ENCODE assay signal across 9 cellular contexts in the genomic region with DNA sequence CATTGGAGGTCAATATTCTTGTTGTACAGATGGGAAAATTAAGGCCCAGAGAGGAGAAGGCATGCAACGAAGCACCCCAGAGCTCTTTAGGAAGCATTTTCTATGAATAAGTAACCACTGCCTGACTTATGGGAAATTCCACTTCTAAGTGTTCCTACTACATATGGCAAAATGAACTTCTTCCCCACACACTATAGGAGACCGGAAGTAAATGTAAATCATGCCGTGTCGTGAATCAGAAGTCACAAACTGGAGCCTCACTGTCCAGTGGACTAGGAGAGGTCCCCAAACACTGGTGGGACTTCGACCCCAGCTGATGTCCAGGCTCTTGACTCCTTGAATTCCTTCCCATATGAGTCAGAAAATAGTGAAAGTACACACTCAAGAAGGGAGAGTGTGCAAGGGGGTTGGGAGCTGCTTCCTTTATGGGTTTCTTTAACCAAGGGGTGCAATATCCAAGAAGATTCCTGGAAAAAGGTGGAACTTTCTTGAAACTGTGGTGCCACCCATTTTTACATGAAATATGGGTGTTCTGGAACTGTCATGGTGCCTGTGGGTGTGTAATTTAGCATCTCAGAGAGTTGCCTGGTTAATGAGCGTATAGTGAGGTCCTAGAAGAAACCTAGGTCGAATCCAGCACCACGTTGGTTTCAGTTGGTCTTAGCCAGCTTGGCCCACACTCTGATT. TPM values are rescaled to one million over a fixed set of nuclear protein-coding genes. Genes with fewer than 3 reads are reported as not detected.
DNase-seq lines count a peak whose midpoint lies in the region; ATAC-seq and TF ChIP-seq lines count a peak whose summit lies in the region.
"Had no signal": no experiment of that assay in that cellular context is flagged by ENCODE, and none has a peak within 500 bp of the region (broad histone marks: within the 10 kb centered on the region; RNA-seq: fewer than 3 reads in every experiment).

No MANE protein-coding gene starts in this region.

- no peak for ATAC-seq in heart right ventricle
- ATAC-seq in left cardiac atrium = no peak

- WGBS in heart right ventricle, 2 donors = 67 to 70% methylated on average over 8 of the region's 8 CpGs
- 84 to 88% methylated on average over 8 of the region's 8 CpGs for WGBS in testis, 2 donors

- peak overlapping the region in 9 of 10 donors; percentile 86 to 98 (median 92) for H3K27ac ChIP-seq in heart right ventricle
- H3K27ac ChIP-seq in KOPT-K1 (ENCODE audit: low read depth, low read length, poor library complexity, severe bottlenecking) = peak overlapping the region; percentile 22
- H3K27ac ChIP-seq in layer of hippocampus (ENCODE audit: low read depth, low read length) = peak overlapping the region; percentile 96
- H3K27ac ChIP-seq in testis = peak overlapping the region in 1 of 2 donors; percentile 81

- TF ChIP-seq CTCF in heart right ventricle (IDR thresholded peaks at IDR 0.05) = no peak
- no peak for TF ChIP-seq CTCF in testis (IDR thresholded peaks at IDR 0.05)

- no peak overlapping the region for H3K4me3 ChIP-seq in heart right ventricle
- H3K4me3 ChIP-seq in testis = no peak overlapping the region

- H3K9me3 ChIP-seq in heart right ventricle (no peaks in the 10 kb centered on the region), KOPT-K1 (ENCODE audit: insufficient read depth, low read length, poor library complexity, severe bottlenecking) (no peaks in the 10 kb centered on the region), testis (no peaks in the 10 kb centered on the region)

- H3K36me3 ChIP-seq in heart right ventricle = peaks cover 0 to 24% (median 7%) of the 10 kb centered on the region in 9 donors
- H3K36me3 ChIP-seq in KOPT-K1 (ENCODE audit: insufficient read depth, low read length) = no peaks in the 10 kb centered on the region
- H3K36me3 ChIP-seq in testis (ENCODE audit: low read depth, missing control alignments) = no peaks in the 10 kb centered on the region

- intact Hi-C loops in heart right ventricle (cut with DNase I) (no loop called here), left cardiac atrium (cut with DNase I) (no loop called here), testis (cut with DNase I; ENCODE audit: low total_unique reads) (no loop called here)

- H3K4me1 ChIP-seq in heart right ventricle (peaks cover 46 to 95% (median 90%) of the 10 kb centered on the region in 9 donors), testis (peaks cover 46% of the 10 kb centered on the region)

- H3K27me3 ChIP-seq in heart right ventricle (no peaks in the 10 kb centered on the region), layer of hippocampus (ENCODE audit: control insufficient read depth, insufficient read depth, low read length) (no peaks in the 10 kb centered on the region), testis (no peaks in the 10 kb centered on the region)

- DNase-seq in heart right ventricle (peak in 1 of 2 donors; percentile 1), left cardiac atrium (no peak), NCI-H2227 (lab: John Stamatoyannopoulos, UW; ENCODE audit: unreplicated experiment) (no peak), NCI-H1930 (lab: John Stamatoyannopoulos, UW) (no peak), testis (no peak)
- no peak for DNase-seq in stimulated activated CD4-positive, alpha-beta T cell treated with anti-CD3 and anti-CD28 coated beads, Interleukin-4, amount 100 ng/mL, for 24 hours
- DNase-seq: KBM-7 had no signal

- TF ChIP-seq POLR2A in testis (IDR thresholded peaks at IDR 0.05) = no peak

RNA-seq across cellular contexts. Expression of a gene that starts 6.7 kb away (rescaled TPM):
- 100 to 1,000 TPM in 2 of 10 donors, 10 to 100 TPM in 8; 73.3 to 120 (median 79.9) TPM for total RNA-seq in heart right ventricle
- 10 to 100 TPM; 41.2 to 89.4 TPM for polyA plus RNA-seq in heart right ventricle
- total RNA-seq in left cardiac atrium = 10 to 100 TPM; 48.9 to 71.5 TPM
- total RNA-seq in testis = 10 to 100 TPM; 53.1 to 68.1 TPM
- 28.2 TPM for polyA plus RNA-seq in testis (ENCODE audit: insufficient read depth, low read depth, low replicate concordance)

RNA-seq across cellular contexts. Expression of a gene that starts 12.3 kb away (rescaled TPM):
- 100 to 1,000 TPM in 1 of 10 donors, 10 to 100 TPM in 9; 10.0 to 172 (median 23.8) TPM for total RNA-seq in heart right ventricle
- 10 to 100 TPM; 27.6 to 40.3 TPM for polyA plus RNA-seq in heart right ventricle
- total RNA-seq in left cardiac atrium = 10 to 100 TPM; 36.7 to 49.2 TPM
- total RNA-seq in testis = 10 to 100 TPM; 33.1 to 84.9 TPM
- polyA plus RNA-seq in testis (ENCODE audit: insufficient read depth, low read depth, low replicate concordance) = 29.1 TPM

RNA-seq across cellular contexts. Expression of a gene that starts 34.5 kb away (rescaled TPM):
- total RNA-seq in heart right ventricle = 10 to 100 TPM; 11.0 to 17.2 (median 15.4) TPM
- 10 to 100 TPM; 16.2 to 16.3 TPM for polyA plus RNA-seq in heart right ventricle
- 10 to 100 TPM; 18.9 to 21.1 TPM for total RNA-seq in left cardiac atrium
- total RNA-seq in testis = 10 to 100 TPM; 12.6 TPM
- 12.6 TPM for polyA plus RNA-seq in testis (ENCODE audit: insufficient read depth, low read depth, low replicate concordance)

RNA-seq across cellular contexts. Expression of a gene that starts 55.1 kb away (rescaled TPM):
- total RNA-seq in heart right ventricle = under 1 TPM in 2 of 10 donors, not detected in 8; 0.17 to 0.22 TPM
- not detected for polyA plus RNA-seq in heart right ventricle
- total RNA-seq in left cardiac atrium = under 1 TPM; 0.21 to 0.27 TPM
- 1 to 10 TPM; 1.5 to 8.7 TPM for total RNA-seq in testis
- polyA plus RNA-seq in testis (ENCODE audit: insufficient read depth, low read depth, low replicate concordance) = 3.0 TPM
